14 cellular contexts compared by ENCODE assay signal in the genomic region with DNA sequence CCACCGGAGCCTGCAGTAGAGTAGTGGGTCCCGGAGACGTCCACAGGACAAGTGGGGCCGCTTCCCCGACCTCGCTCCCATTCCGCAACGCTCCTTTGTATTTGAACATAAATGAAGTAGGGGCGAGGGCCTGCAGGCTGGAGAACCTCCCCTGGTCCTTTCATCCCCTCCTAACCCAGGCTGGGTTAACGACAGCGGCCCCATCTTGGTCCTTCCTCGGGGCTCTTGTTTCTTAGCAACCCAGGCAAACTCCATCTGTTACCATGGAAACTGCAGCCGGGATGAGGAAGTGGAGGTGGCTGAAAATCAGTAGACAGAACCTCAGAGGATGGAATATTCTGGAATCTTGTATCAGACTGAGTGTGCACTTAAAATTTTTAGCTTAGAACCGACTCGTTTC.
"Had no signal": no experiment of that assay in that cellular context is flagged by ENCODE, and none has a peak within 500 bp of the region (broad histone marks: within the 10 kb centered on the region; RNA-seq: fewer than 3 reads in every experiment).

No MANE protein-coding gene starts in this region.

- H3K27ac ChIP-seq: adrenal gland, body of pancreas, esophagus muscularis mucosa, left lung, right atrium auricular region, upper lobe of left lung had no signal

- DNase-seq: activated B cell treated with CpG ODN at 0.5 μM for 24 hours; activated CD4-positive, alpha-beta T cell treated with anti-CD3 and anti-CD28 coated beads, Interleukin-2, amount 10 ng/mL, durations not matched to agents 24 days and 14 days; activated CD8-positive, alpha-beta memory T cell treated with anti-CD3 and anti-CD28 coated beads for 24 hours; activated naive CD4-positive, alpha-beta T cell treated with anti-CD3 and anti-CD28 coated beads, Interleukin-2, amount 50 U/mL, for 16 hours; activated T-cell treated with anti-CD3 and anti-CD28 coated beads for 4 hours; adrenal gland; body of pancreas; foreskin fibroblast; left lung; small intestine; T-helper 17 cell; upper lobe of left lung had no signal
